In the genomic region with DNA sequence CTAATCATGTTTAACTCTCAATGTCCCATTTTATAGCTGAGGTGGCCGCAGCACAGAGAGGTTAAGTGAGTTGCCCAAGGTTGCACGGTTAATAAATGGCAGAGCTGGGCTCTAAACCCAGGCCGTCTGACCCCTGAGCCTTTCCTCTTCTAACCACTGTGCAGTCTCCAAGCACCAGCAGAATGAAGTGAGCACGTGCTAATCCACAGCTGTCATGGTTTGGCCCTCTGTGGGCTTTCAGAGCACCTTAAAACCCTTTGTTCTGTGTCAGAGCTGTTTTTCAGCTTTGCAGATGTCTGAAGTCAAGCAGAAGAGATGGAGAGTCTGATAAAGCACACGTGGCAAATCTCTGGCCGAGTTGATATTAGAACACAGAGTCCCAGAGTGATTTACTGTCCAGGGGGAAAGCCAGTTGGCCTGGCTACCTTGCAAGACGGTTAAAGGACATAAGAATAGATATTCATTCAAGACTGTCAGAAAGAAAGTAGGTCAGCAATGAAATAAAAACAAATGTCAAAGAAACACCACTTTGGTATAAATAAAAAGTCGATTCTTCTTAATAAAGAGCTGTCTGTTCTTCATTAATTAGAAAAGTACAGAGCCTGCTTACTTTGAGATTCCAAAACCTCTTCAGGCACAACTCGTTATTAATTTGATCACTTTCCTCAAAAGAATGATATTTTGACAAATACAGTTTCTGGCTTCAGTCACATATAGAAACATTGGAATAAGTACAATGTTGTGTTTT, we compare ENCODE assay signal across 8 cellular contexts.
DNase-seq lines count a peak whose midpoint lies in the region; ATAC-seq, FAIRE-seq and TF ChIP-seq lines count a peak whose summit lies in the region.

No MANE protein-coding gene starts in this region.

- no peak for TF ChIP-seq RAD21 in A549 (conservative IDR thresholded peaks at IDR 0.05 in 1 of 2, IDR thresholded peaks at IDR 0.05 in 1 of 2)

- no peaks in the 10 kb centered on the region for H3K36me3 ChIP-seq in pancreas

- DNase-seq in A549 (ENCODE audit: low read depth in 1 of 2, low spot score in 1 of 2) (peak in 1 of 2 experiments; percentile 67), HT1080 (ENCODE audit: low read depth) (peak; percentile 63), fibroblast of peridontal ligament (ENCODE audit: extremely low read depth) (peak; percentile 53), pancreas (peak in 1 of 6 donors; percentile 11), AG08395 (ENCODE audit: low spot score) (no peak)
- DNase-seq in activated CD8-positive, alpha-beta T cell treated with anti-CD3 and anti-CD28 coated beads for 36 hours: peak; percentile 69

- WGBS in A549 (ENCODE audit: missing lambda C conversion rate): 7% methylated on average over 9 of the region's 9 CpGs
- WGBS in pancreas, 2 donors: 31 to 32% methylated on average over 9 of the region's 9 CpGs

- no peaks in the 10 kb centered on the region for H3K27me3 Mint-ChIP-seq in activated CD8-positive, alpha-beta T cell treated with anti-CD3 and anti-CD28 coated beads for 36 hours

- POLR2A ChIA-PET in A549 (lab: Yijun Ruan, JAX): interaction anchor here (0.8 to 2.5 kb wide), 6 partner anchors 16 to 317 kb away, joined by 3 to 11 read pairs (median 4); no protein-coding TSS in a partner anchor
- POLR2A ChIA-PET in activated CD8-positive, alpha-beta T cell treated with anti-CD3 and anti-CD28 coated beads for 36 hours (lab: Charles Lee): interaction anchor here (0.9 to 2.2 kb wide), 7 partner anchors 10 to 857 kb away, joined by 3 to 6 read pairs (median 4); no protein-coding TSS in a partner anchor

- no peaks in the 10 kb centered on the region for H3K27me3 ChIP-seq in pancreas

- peaks cover 62% of the 10 kb centered on the region for H3K4me1 Mint-ChIP-seq in activated CD8-positive, alpha-beta T cell treated with anti-CD3 and anti-CD28 coated beads for 36 hours (ENCODE audit: low read depth)

- H3K36me3 Mint-ChIP-seq in activated CD8-positive, alpha-beta T cell treated with anti-CD3 and anti-CD28 coated beads for 36 hours (ENCODE audit: low read depth): peaks cover 25% of the 10 kb centered on the region

- H3K27ac ChIP-seq in A549 (peak overlapping the region; percentile 84 to 89), pancreas (peak overlapping the region in 2 of 4 donors; percentile 1 to 38)

- TF ChIP-seq EP300 in A549 (IDR thresholded peaks at IDR 0.05): no peak

- no peak for TF ChIP-seq CTCF in A549 (IDR thresholded peaks at IDR 0.05)
- TF ChIP-seq CTCF in activated CD8-positive, alpha-beta T cell treated with anti-CD3 and anti-CD28 coated beads for 36 hours (IDR thresholded peaks at IDR 0.05): no peak
- TF ChIP-seq CTCF in pancreas (IDR thresholded peaks at IDR 0.05): no peak

- no peak overlapping the region; the same call in 2 of the 3 replicates for H3K4me3 ChIP-seq in A549
- H3K4me3 ChIP-seq in pancreas: no peak overlapping the region

- H3K4me1 ChIP-seq in A549: peaks cover 44% of the 10 kb centered on the region
- H3K4me1 ChIP-seq in pancreas: peaks cover 0 to 12% (median 7%) of the 10 kb centered on the region in 3 donors

- peak; percentile 65 to 70 for ATAC-seq in A549
- ATAC-seq in activated CD8-positive, alpha-beta T cell treated with anti-CD3 and anti-CD28 coated beads for 36 hours: peak; percentile 47
- peak; percentile 61 to 89 (median 74) for ATAC-seq in pancreas
- ATAC-seq in GM18870 (IDR thresholded peaks at IDR 0.05; ENCODE audit: unreplicated experiment): no peak
- no peak for ATAC-seq in GM18520 (IDR thresholded peaks at IDR 0.05; ENCODE audit: unreplicated experiment)

- H3K9me3 ChIP-seq in A549 (peaks cover 6% of the 10 kb centered on the region; the same call in 2 of the 3 replicates), pancreas (no peaks in the 10 kb centered on the region)

- intact Hi-C loops in activated CD8-positive, alpha-beta T cell treated with anti-CD3 and anti-CD28 coated beads for 36 hours (cut with micrococcal nuclease): loop anchor here (5.0 kb wide), 1 partner anchor 42 kb away; no protein-coding TSS in a partner anchor
- intact Hi-C loops in pancreas (cut with DNase I): no loop called here

- no peak for TF ChIP-seq POLR2A in A549 (IDR thresholded peaks at IDR 0.05; ENCODE audit: low read length)

- FAIRE-seq in A549 (lab: Jason Lieb, UNC) (no peak), pancreas (lab: Jason Lieb, UNC) (no peak)

- CTCF ChIA-PET in A549 (lab: Yijun Ruan, JAX): interaction anchor here (0.7 to 3.6 kb wide), 8 partner anchors 9 to 317 kb away, joined by 3 to 44 read pairs (median 5); no protein-coding TSS in a partner anchor
- CTCF ChIA-PET in activated CD8-positive, alpha-beta T cell treated with anti-CD3 and anti-CD28 coated beads for 36 hours (lab: Charles Lee): interaction anchor here (0.9 to 3.0 kb wide), 8 partner anchors 17 to 317 kb away, joined by 3 to 18 read pairs (median 4); no protein-coding TSS in a partner anchor

- peak overlapping the region; percentile 76 for H3K4me2 ChIP-seq in A549

- H3K27ac Mint-ChIP-seq in activated CD8-positive, alpha-beta T cell treated with anti-CD3 and anti-CD28 coated beads for 36 hours: peak overlapping the region; percentile 91

- H3K9me3 Mint-ChIP-seq in activated CD8-positive, alpha-beta T cell treated with anti-CD3 and anti-CD28 coated beads for 36 hours: peaks cover 8% of the 10 kb centered on the region

- H3K4me3 Mint-ChIP-seq in activated CD8-positive, alpha-beta T cell treated with anti-CD3 and anti-CD28 coated beads for 36 hours: peak overlapping the region; percentile 50

TF ChIP-seq in A549, 52 proteins besides CTCF, POLR2A, EP300 and RAD21 (continues in another document):
- TF ChIP-seq ESRRA (IDR thresholded peaks at IDR 0.05; ENCODE audit: borderline replicate concordance, low read length) (no peak), TFCP2L1 (CRISPR knock-in tag; IDR thresholded peaks at IDR 0.05) (no peak), CEBPB (IDR thresholded peaks at IDR 0.05) (no peak), MAFK (IDR thresholded peaks at IDR 0.05; ENCODE audit: partially characterized antibody) (peak; percentile 25), MAX (IDR thresholded peaks at IDR 0.05) (peak; percentile 87), POLR2AphosphoS2 (conservative IDR thresholded peaks at IDR 0.05; ENCODE audit: low read length) (no peak), RCOR1 (IDR thresholded peaks at IDR 0.05; ENCODE audit: low read depth, low read length) (no peak), KDM5A (IDR thresholded peaks at IDR 0.05) (no peak), HEYL (CRISPR knock-in tag; IDR thresholded peaks at IDR 0.05) (no peak), CHD2 (IDR thresholded peaks at IDR 0.05; ENCODE audit: low read length, partially characterized antibody) (no peak), NR3C1 (IDR thresholded peaks at IDR 0.05) (no peak), CHD4 (IDR thresholded peaks at IDR 0.05; ENCODE audit: borderline replicate concordance) (0 out of 2 replicates have a peak, but pooled peaks have one; percentile 67), MYC (IDR thresholded peaks at IDR 0.05; ENCODE audit: borderline replicate concordance, low read length) (no peak; the same call in 1 of the 2 replicates), RNF2 (IDR thresholded peaks at IDR 0.05; ENCODE audit: borderline replicate concordance, low read depth) (no peak), KDM1A (IDR thresholded peaks at IDR 0.05; ENCODE audit: low read depth) (peak; percentile 89), ZNF302 (CRISPR knock-in tag; IDR thresholded peaks at IDR 0.05) (peak; percentile 55), EHMT2 (IDR thresholded peaks at IDR 0.05; ENCODE audit: low read depth) (no peak), HOXB13 (CRISPR knock-in tag; IDR thresholded peaks at IDR 0.05; ENCODE audit: low read depth) (peak; percentile 96; the same call in 1 of the 2 replicates), GATA3 (IDR thresholded peaks at IDR 0.05; ENCODE audit: borderline replicate concordance) (peak; percentile 81), FOXS1 (CRISPR knock-in tag; IDR thresholded peaks at IDR 0.05) (no peak; the same call in 1 of the 2 replicates), PBX3 (IDR thresholded peaks at IDR 0.05) (no peak), FOSB (CRISPR knock-in tag; IDR thresholded peaks at IDR 0.05) (0 out of 2 replicates have a peak, but pooled peaks have one; percentile 42), EHF (CRISPR knock-in tag; IDR thresholded peaks at IDR 0.05) (no peak; the same call in 1 of the 2 replicates), RFX5 (IDR thresholded peaks at IDR 0.05) (no peak), ZFP36 (IDR thresholded peaks at IDR 0.05; ENCODE audit: borderline replicate concordance, partially characterized antibody) (peak; percentile 65)
- TF ChIP-seq, protein P1, sequence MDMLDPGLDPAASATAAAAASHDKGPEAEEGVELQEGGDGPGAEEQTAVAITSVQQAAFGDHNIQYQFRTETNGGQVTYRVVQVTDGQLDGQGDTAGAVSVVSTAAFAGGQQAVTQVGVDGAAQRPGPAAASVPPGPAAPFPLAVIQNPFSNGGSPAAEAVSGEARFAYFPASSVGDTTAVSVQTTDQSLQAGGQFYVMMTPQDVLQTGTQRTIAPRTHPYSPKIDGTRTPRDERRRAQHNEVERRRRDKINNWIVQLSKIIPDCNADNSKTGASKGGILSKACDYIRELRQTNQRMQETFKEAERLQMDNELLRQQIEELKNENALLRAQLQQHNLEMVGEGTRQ (IDR thresholded peaks at IDR 0.05): peak; percentile 55
- TF ChIP-seq, protein P2, sequence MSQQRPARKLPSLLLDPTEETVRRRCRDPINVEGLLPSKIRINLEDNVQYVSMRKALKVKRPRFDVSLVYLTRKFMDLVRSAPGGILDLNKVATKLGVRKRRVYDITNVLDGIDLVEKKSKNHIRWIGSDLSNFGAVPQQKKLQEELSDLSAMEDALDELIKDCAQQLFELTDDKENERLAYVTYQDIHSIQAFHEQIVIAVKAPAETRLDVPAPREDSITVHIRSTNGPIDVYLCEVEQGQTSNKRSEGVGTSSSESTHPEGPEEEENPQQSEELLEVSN (IDR thresholded peaks at IDR 0.05; ENCODE audit: borderline replicate concordance, low read depth): 0 out of 2 replicates have a peak, but pooled peaks have one; percentile 48

Comparison
In these comparisons a context has a peak if more than half of its experiments do, and no peak if none do; other contexts are left out.
1. ATAC-seq: peak in A549 (2 of 2), activated CD8-positive, alpha-beta T cell treated with anti-CD3 and anti-CD28 coated beads for 36 hours (single experiment) and pancreas (4 of 4); none in GM18870 (single experiment) and GM18520 (single experiment).